Comparison of ENCODE assay signal across 20 cellular contexts in the genomic region with DNA sequence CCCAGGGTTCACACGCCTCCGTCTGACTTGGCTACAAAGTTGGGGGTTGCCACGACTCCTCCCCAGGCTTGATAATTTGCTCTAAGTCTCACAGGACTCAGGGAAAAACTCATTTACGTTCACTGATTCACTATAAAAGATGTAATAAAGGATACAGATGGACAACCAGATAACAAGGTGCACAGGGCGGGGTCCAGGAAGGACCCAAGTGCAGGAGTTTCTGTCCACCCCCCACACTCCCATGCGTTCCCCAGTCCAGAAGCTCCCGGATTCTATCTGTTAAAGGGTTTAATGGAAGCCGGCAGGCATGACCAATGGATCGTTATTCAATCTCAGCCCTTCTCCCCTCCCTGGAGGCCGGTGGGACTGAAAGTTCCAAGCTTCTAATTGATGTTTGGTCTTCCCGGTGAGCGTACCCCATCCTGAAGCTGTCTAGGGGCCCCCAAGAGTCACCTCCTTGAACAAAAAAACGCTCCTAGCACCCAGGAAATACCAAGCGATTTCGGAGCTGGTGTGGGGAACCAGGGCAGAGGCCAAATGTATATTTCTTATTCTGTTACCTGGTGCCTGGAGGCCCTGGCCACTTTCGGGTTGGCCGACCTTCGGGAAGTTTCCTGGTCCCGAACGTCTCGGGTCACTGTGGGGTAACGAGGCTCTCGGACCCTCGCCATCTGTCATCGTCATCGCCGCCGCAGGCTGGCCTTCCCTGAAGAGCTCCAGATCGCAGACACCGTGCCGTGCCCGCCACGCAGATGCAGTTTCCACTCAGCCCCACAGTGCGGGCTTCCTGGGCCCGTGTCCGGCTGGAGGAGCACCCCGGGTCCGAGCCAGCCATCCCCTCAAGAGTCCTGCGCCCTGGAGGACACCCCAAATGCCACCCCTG. TPM values are rescaled to one million over a fixed set of nuclear protein-coding genes. Genes with fewer than 3 reads are reported as not detected.
DNase-seq lines count a peak whose midpoint lies in the region; ATAC-seq, FAIRE-seq and TF ChIP-seq lines count a peak whose summit lies in the region.
"Had no signal": no experiment of that assay in that cellular context is flagged by ENCODE, and none has a peak within 500 bp of the region (broad histone marks: within the 10 kb centered on the region; RNA-seq: fewer than 3 reads in every experiment).

No MANE protein-coding gene starts in this region.

- H3K4me3 Mint-ChIP-seq in natural killer cell treated with Interleukin-12 subunit alpha and Interleukin-12 subunit beta and Interleukin-15 and Interleukin-18, amount 100 ng/mL, for 72 hours: no peak overlapping the region
- H3K4me3 Mint-ChIP-seq: stimulated activated naive CD8-positive, alpha-beta T cell treated with anti-CD3 and anti-CD28 coated beads, Interleukin-15, Interleukin-2, amounts not matched to agents 100 ng/mL and 50 ng/mL, for 24 hours; T-cell had no signal

- no peak overlapping the region for H3K27ac Mint-ChIP-seq in natural killer cell treated with Interleukin-12 subunit alpha and Interleukin-12 subunit beta and Interleukin-15 and Interleukin-18, amount 100 ng/mL, for 72 hours
- H3K27ac Mint-ChIP-seq: stimulated activated naive CD8-positive, alpha-beta T cell treated with anti-CD3 and anti-CD28 coated beads, Interleukin-15, Interleukin-2, amounts not matched to agents 100 ng/mL and 50 ng/mL, for 24 hours; T-cell had no signal

- BruUV-seq in HepG2 (replicated peaks; lab: Mats Ljungman, UMichigan): no TSS peak

- POLR2A ChIA-PET in HepG2 (lab: Yijun Ruan, JAX): no interaction called here

- H3K36me3 Mint-ChIP-seq in natural killer cell treated with Interleukin-12 subunit alpha and Interleukin-12 subunit beta and Interleukin-15 and Interleukin-18, amount 100 ng/mL, for 72 hours: no peaks in the 10 kb centered on the region
- H3K36me3 Mint-ChIP-seq: T-cell had no signal

- H3K4me1 Mint-ChIP-seq in natural killer cell treated with Interleukin-12 subunit alpha and Interleukin-12 subunit beta and Interleukin-15 and Interleukin-18, amount 100 ng/mL, for 72 hours (ENCODE audit: low read depth in 2 of 2): peaks cover 8 to 12% of the 10 kb centered on the region in 2 donors

- no peak overlapping the region for H3K9ac ChIP-seq in HepG2 (ENCODE audit: insufficient read depth, low read depth, low read length)

- in situ Hi-C loops in HepG2 (cut with HindIII; ENCODE audit: extremely low pct_ligation_motif_present, low pct_unique_long_range_greater_than_20kb): no loop called here

- ATAC-seq in right lobe of liver (no peak), HepG2 (no peak), HG03280 (IDR thresholded peaks at IDR 0.05; ENCODE audit: unreplicated experiment) (no peak)
- ATAC-seq in natural killer cell treated with Interleukin-12 subunit alpha and Interleukin-12 subunit beta and Interleukin-15 and Interleukin-18, amount 100 ng/mL, for 72 hours: no peak
- ATAC-seq: gastrocnemius medialis, T-cell had no signal

- FAIRE-seq in HepG2 (lab: Jason Lieb, UNC): no peak

- H3K4me2 ChIP-seq in HepG2 (ENCODE audit: low read depth, low read length): no peak overlapping the region

- TF ChIP-seq CTCF in right lobe of liver (IDR thresholded peaks at IDR 0.05) (no peak), HepG2 (CRISPR knock-in tag; IDR thresholded peaks at IDR 0.05) (no peak), coronary artery (IDR thresholded peaks at IDR 0.05) (no peak), uterus (IDR thresholded peaks at IDR 0.05) (no peak)

- H3K4me3 ChIP-seq in right lobe of liver (no peak overlapping the region), HepG2 (replicated peaks in 1 of 3; ENCODE audit: insufficient read depth in 1 of 3, low read depth in 2 of 3, low read length in 3 of 3) (no peak overlapping the region), coronary artery (no peak overlapping the region), uterus (no peak overlapping the region)
- H3K4me3 ChIP-seq: gastrocnemius medialis, skin epidermis had no signal

- H3K27me3 ChIP-seq in right lobe of liver: no peaks in the 10 kb centered on the region
- H3K27me3 ChIP-seq in HepG2 (ENCODE audit: control insufficient read depth in 1 of 2, insufficient read depth in 2 of 2, low read length in 2 of 2): peaks cover 28 to 87% of the 10 kb centered on the region in 2 experiments
- no peaks in the 10 kb centered on the region for H3K27me3 ChIP-seq in uterus
- H3K27me3 ChIP-seq: gastrocnemius medialis had no signal

- H3K4me1 ChIP-seq in right lobe of liver (no peaks in the 10 kb centered on the region), HepG2 (ENCODE audit: insufficient read depth, low read length) (no peaks in the 10 kb centered on the region), uterus (no peaks in the 10 kb centered on the region)
- H3K4me1 ChIP-seq: gastrocnemius medialis had no signal

- H3K36me3 ChIP-seq in right lobe of liver (no peaks in the 10 kb centered on the region), HepG2 (replicated peaks in 1 of 2; ENCODE audit: control insufficient read depth in 1 of 2, insufficient read depth in 2 of 2, low read length in 2 of 2) (no peaks in the 10 kb centered on the region), uterus (no peaks in the 10 kb centered on the region)
- H3K36me3 ChIP-seq: gastrocnemius medialis, neutrophil had no signal

- DNase-seq in right lobe of liver (peak; percentile 16 to 45 (median 29)), HepG2 (ENCODE audit: low spot score) (no peak), coronary artery (ENCODE audit: low spot score) (peak; percentile 65), uterus (peak; percentile 9 to 12), kidney tubule cell (ENCODE audit: low spot score) (no peak), caudate nucleus (lab: John Stamatoyannopoulos, UW) (no peak)
- peak; percentile 39 for DNase-seq in natural killer cell treated with Interleukin-12 subunit alpha and Interleukin-12 subunit beta and Interleukin-15 and Interleukin-18, amount 100 ng/mL, for 72 hours (ENCODE audit: low spot score)
- DNase-seq: activated CD4-positive, CD25-positive, alpha-beta regulatory T cell; Calu3; GF-D8; HCEC 1CT; IMR-90; NCI-H2107; NCI-H748 treated with DMSO at 0.1 percent for 48 hours had no signal

- TF ChIP-seq RAD21 in HepG2 (CRISPR knock-in tag; IDR thresholded peaks at IDR 0.05): no peak

- H3K27ac ChIP-seq in right lobe of liver (no peak overlapping the region), HepG2 (ENCODE audit: extremely low read length, insufficient read depth, low read length) (no peak overlapping the region), coronary artery (no peak overlapping the region), uterus (no peak overlapping the region), caudate nucleus (ENCODE audit: low read depth, low read length) (no peak overlapping the region)
- H3K27ac ChIP-seq: gastrocnemius medialis, neutrophil had no signal

- CTCF ChIA-PET in HepG2 (lab: Yijun Ruan, JAX; ENCODE audit: low intra/inter-chr PET ratio, low total read pairs): no interaction called here

- H3K27me3 Mint-ChIP-seq in natural killer cell treated with Interleukin-12 subunit alpha and Interleukin-12 subunit beta and Interleukin-15 and Interleukin-18, amount 100 ng/mL, for 72 hours: no peaks in the 10 kb centered on the region
- H3K27me3 Mint-ChIP-seq: stimulated activated naive CD8-positive, alpha-beta T cell treated with anti-CD3 and anti-CD28 coated beads, Interleukin-15, Interleukin-2, amounts not matched to agents 100 ng/mL and 50 ng/mL, for 24 hours; T-cell had no signal

- TF ChIP-seq EP300 in HepG2 (IDR thresholded peaks at IDR 0.05; ENCODE audit: low read depth in 2 of 2, low read length in 2 of 2) (no peak), HepG2 (CRISPR knock-in tag; IDR thresholded peaks at IDR 0.05; ENCODE audit: borderline replicate concordance) (no peak)

- H3K9me3 ChIP-seq in right lobe of liver (no peaks in the 10 kb centered on the region), HepG2 (ENCODE audit: low read length) (no peaks in the 10 kb centered on the region), uterus (no peaks in the 10 kb centered on the region)
- H3K9me3 ChIP-seq: gastrocnemius medialis, neutrophil had no signal

- H3K9me3 Mint-ChIP-seq in natural killer cell treated with Interleukin-12 subunit alpha and Interleukin-12 subunit beta and Interleukin-15 and Interleukin-18, amount 100 ng/mL, for 72 hours: no peaks in the 10 kb centered on the region
- H3K9me3 Mint-ChIP-seq: stimulated activated naive CD8-positive, alpha-beta T cell treated with anti-CD3 and anti-CD28 coated beads, Interleukin-15, Interleukin-2, amounts not matched to agents 100 ng/mL and 50 ng/mL, for 24 hours; T-cell had no signal

- WGBS in right lobe of liver (ENCODE audit: insufficient coverage, low coverage, low lambda C conversion rate, missing lambda C conversion rate): 75% methylated on average over 11 of the region's 39 CpGs
- WGBS in HepG2 (ENCODE audit: low lambda C conversion rate): 55% methylated on average over 39 of the region's 39 CpGs

- no peaks in the 10 kb centered on the region; the same call in 1 of the 2 replicates for H4K20me1 ChIP-seq in HepG2 (ENCODE audit: insufficient read depth, low read length)

- H2AFZ ChIP-seq in HepG2 (ENCODE audit: low read length): no peak overlapping the region

- TF ChIP-seq POLR2A in right lobe of liver (IDR thresholded peaks at IDR 0.05) (no peak), HepG2 (IDR thresholded peaks at IDR 0.05; ENCODE audit: insufficient read depth in 1 of 2, low read depth in 2 of 2, low read length in 2 of 2) (no peak), uterus (IDR thresholded peaks at IDR 0.05) (no peak)

- intact Hi-C loops in right lobe of liver (cut with DNase I) (no loop called here), HepG2 (cut with micrococcal nuclease; ENCODE audit: unreplicated experiment) (no loop called here), uterus (cut with DNase I; ENCODE audit: low total_unique reads) (no loop called here)

- H3K79me2 ChIP-seq in HepG2 (ENCODE audit: insufficient read depth, low read length): no peaks in the 10 kb centered on the region

RNA-seq across cellular contexts. Expression of a gene that starts 13.5 kb away (rescaled TPM):
- total RNA-seq in right lobe of liver (10 to 100 TPM in 1 of 6 experiments, 1 to 10 TPM in 5; 2.3 to 18.6 (median 5.9) TPM), HepG2 (2016; rRNA removed; fragmentation: Illumina TruSeq; extraction: Trizol) (0.66 and 1.2 TPM in 2 replicates), uterus (10 to 100 TPM; 25.0 to 44.4 (median 35.8) TPM)
- total RNA-seq in HepG2 (2016; cell fraction: cytosol; rRNA removed; fragmentation: Illumina TruSeq; extraction: Trizol; ENCODE audit: low read depth): 0.81 and 1.1 TPM in 2 replicates
- total RNA-seq in HepG2 (2016; cell fraction: insoluble cytoplasmic fraction; rRNA removed; fragmentation: Illumina TruSeq; extraction: Trizol): 0.56 and 1.0 TPM in 2 replicates
- 1.7 and 2.2 TPM in 2 replicates for total RNA-seq in HepG2 (2016; cell fraction: membrane; rRNA removed; fragmentation: Illumina TruSeq; extraction: Trizol)
- 0.31 TPM in 1 of 2 replicates, not detected in the other for total RNA-seq in HepG2 (2016; cell fraction: nucleus; rRNA removed; fragmentation: Illumina TruSeq; extraction: Trizol)
- 0.84 and 1.4 TPM in 2 replicates for polyA plus RNA-seq in HepG2 (2011; rRNA removed)
- 2.1 and 2.5 TPM in 2 replicates for polyA plus RNA-seq in HepG2 (2011; cell fraction: cytosol; rRNA removed)
- polyA plus RNA-seq in HepG2 (2011; cell fraction: nucleus; rRNA removed): 1.2 and 1.8 TPM in 2 replicates
- polyA plus RNA-seq in HepG2 (2012): 0.23 and 0.79 TPM in 2 replicates
- polyA plus RNA-seq in HepG2 (2016; cell fraction: cytosol; fragmentation: Illumina TruSeq; extraction: Trizol; ENCODE audit: low read depth): 1.1 and 1.2 TPM in 2 replicates
- polyA plus RNA-seq in HepG2 (2016; cell fraction: insoluble cytoplasmic fraction; fragmentation: Illumina TruSeq; extraction: Trizol; ENCODE audit: low read depth): 0.69 and 0.92 TPM in 2 replicates
- 2.1 TPM in 2 replicates for polyA plus RNA-seq in HepG2 (2016; cell fraction: membrane; fragmentation: Illumina TruSeq; extraction: Trizol; ENCODE audit: low read depth)
- polyA plus RNA-seq in HepG2 (2016; cell fraction: nucleus; fragmentation: Illumina TruSeq; extraction: Trizol; ENCODE audit: insufficient read depth, low read depth): 1.2 and 1.3 TPM in 2 replicates
- 2.5 and 12.3 TPM in 2 replicates for polyA minus RNA-seq in HepG2 (2011; rRNA and poly(A)+ RNA removed; ENCODE audit: low replicate concordance)
- polyA minus RNA-seq in HepG2 (2011; cell fraction: cytosol; rRNA and poly(A)+ RNA removed): 2.9 and 4.6 TPM in 2 replicates
- polyA minus RNA-seq in HepG2 (2011; cell fraction: nucleus; rRNA and poly(A)+ RNA removed): 0.87 and 1.4 TPM in 2 replicates
- total RNA-seq in natural killer cell treated with Interleukin-12 subunit alpha and Interleukin-12 subunit beta and Interleukin-15 and Interleukin-18, amount 100 ng/mL, for 72 hours: 100 to 1,000 TPM; 179 to 208 TPM

Comparison
In these comparisons a context has a peak if more than half of its experiments do, and no peak if none do; other contexts are left out.
1. DNase-seq: peak in right lobe of liver (3 of 3), coronary artery (single experiment), natural killer cell treated with Interleukin-12 subunit alpha and Interleukin-12 subunit beta and Interleukin-15 and Interleukin-18, amount 100 ng/mL, for 72 hours (single experiment) and uterus (2 of 2); none in HepG2 (single experiment), kidney tubule cell (single experiment) and caudate nucleus (0 of 61).